In genomic region chr22:30424471-30425326, GRCh38 we compare ENCODE assay signal across 8 cellular contexts. TPM values are rescaled to one million over a fixed set of nuclear protein-coding genes. Genes with fewer than 3 reads are reported as not detected.
DNase-seq lines count a peak whose midpoint lies in the region; ATAC-seq, FAIRE-seq and TF ChIP-seq lines count a peak whose summit lies in the region.

No MANE protein-coding gene starts in this region.

- peak overlapping the region; percentile 92 to 97 (median 95) for H3K4me3 Mint-ChIP-seq in T-cell

- H3K4me3 ChIP-seq in A549 (peak overlapping the region; percentile 68), GM12864 (ENCODE audit: low read depth, low read length) (peak overlapping the region; percentile 62), esophagus squamous epithelium (peak overlapping the region; percentile 63 to 83 (median 70)), ovary (peak overlapping the region; percentile 55)

- 43% methylated on average over 21 of the region's 21 CpGs for WGBS in A549 (ENCODE audit: missing lambda C conversion rate)
- 28 to 36% methylated on average over 18 of the region's 21 CpGs for WGBS in esophagus squamous epithelium, 2 donors
- WGBS in ovary, 3 donors = 36 to 40% (median 39%) methylated on average over 21 of the region's 21 CpGs

- no peak for TF ChIP-seq EP300 in A549 (IDR thresholded peaks at IDR 0.05)
- no peak for TF ChIP-seq EP300 in ovary (IDR thresholded peaks at IDR 0.05)

- intact Hi-C loops in esophagus squamous epithelium (cut with DNase I) (loop anchor here (5.0 kb wide), 1 partner anchor 32 kb away; no protein-coding TSS in a partner anchor), ovary (cut with DNase I) (loop anchor here in 1 of 4 donors (10.0 kb wide), 1 partner anchor 170 kb away; the partner anchor contains the start of gene PES1)

- ATAC-seq in A549 (no peak), T-cell (replicated peaks in 1 of 4) (peak in 1 of 4 experiments; percentile 1), HG03571 (IDR thresholded peaks at IDR 0.05; ENCODE audit: unreplicated experiment) (no peak)

- peaks cover 55 to 61% (median 56%) of the 10 kb centered on the region in 3 donors for H3K4me1 Mint-ChIP-seq in T-cell

- H3K27me3 ChIP-seq in esophagus squamous epithelium (no peaks in the 10 kb centered on the region), ovary (no peaks in the 10 kb centered on the region)

- TF ChIP-seq CTCF in A549 (IDR thresholded peaks at IDR 0.05) (no peak), GM12864 (IDR thresholded peaks at IDR 0.05; ENCODE audit: low read depth, low read length, missing control alignments) (peak; percentile 27), esophagus squamous epithelium (IDR thresholded peaks at IDR 0.05) (peak in 2 of 6 experiments; percentile 7 to 35), ovary (IDR thresholded peaks at IDR 0.05) (peak in 1 of 3 donors; percentile 6)

- peaks cover 0 to 29% (median 0%) of the 10 kb centered on the region in 3 donors for H3K36me3 ChIP-seq in esophagus squamous epithelium
- no peaks in the 10 kb centered on the region for H3K36me3 ChIP-seq in ovary

- H3K36me3 Mint-ChIP-seq in T-cell = peaks cover 18% of the 10 kb centered on the region

- POLR2A ChIA-PET in A549 (lab: Yijun Ruan, JAX) (interaction anchor here (1.0 to 3.1 kb wide), 8 partner anchors 12 to 228 kb away, joined by 3 to 12 read pairs (median 4); partner anchors contain the start of genes CASTOR1, CCDC157, SEC14L2 and SF3A1), T-cell (lab: Charles Lee) (interaction anchor here (0.6 to 4.3 kb wide), 16 partner anchors 8 to 858 kb away, joined by 3 to 21 read pairs (median 4); partner anchors contain the start of gene SEC14L2 (in 2 of the 2))

- peak overlapping the region; percentile 90 for H3K4me2 ChIP-seq in A549

- CTCF ChIA-PET in A549 (lab: Yijun Ruan, JAX) = interaction anchor here (0.6 to 3.9 kb wide), 9 partner anchors 13 to 181 kb away, joined by 3 to 17 read pairs (median 5); partner anchors contain the start of gene CASTOR1
- CTCF ChIA-PET in T-cell (lab: Charles Lee) = interaction anchor here (0.6 to 2.7 kb wide), 24 partner anchors 8 to 866 kb away, joined by 3 to 12 read pairs (median 5); partner anchors contain the start of genes CASTOR1 (in 1 of the 2), CCDC157 (in 1 of the 2), RNF215 (in 1 of the 2) and SEC14L2 (in 1 of the 2)

- FAIRE-seq in A549 (lab: Jason Lieb, UNC) = no peak

- DNase-seq in A549 (ENCODE audit: low read depth in 1 of 2, low spot score in 1 of 2) = peak in 1 of 2 experiments; percentile 30
- DNase-seq in GM12864 (ENCODE audit: low read depth) = no peak
- DNase-seq in T-cell = peak in 7 of 34 experiments; percentile 11 to 38 (median 20)
- DNase-seq in esophagus squamous epithelium (lab: John Stamatoyannopoulos, UW) = no peak
- DNase-seq in ovary = peak in 1 of 5 donors; percentile 40
- no peak for DNase-seq in iPS-NIHi11 (ENCODE audit: low spot score)
- DNase-seq in NCI-H2196 treated with DMSO at 0.1 percent for 48 hours (lab: John Stamatoyannopoulos, UW; ENCODE audit: unreplicated experiment) = no peak

- H3K4me1 ChIP-seq in A549 (peaks cover 39% of the 10 kb centered on the region), esophagus squamous epithelium (peaks cover 48 to 73% (median 54%) of the 10 kb centered on the region in 3 donors), ovary (ENCODE audit: insufficient read depth) (peaks cover 6% of the 10 kb centered on the region)

- no peaks in the 10 kb centered on the region for H3K9me3 Mint-ChIP-seq in T-cell

- H3K27ac Mint-ChIP-seq in T-cell = peak overlapping the region; percentile 96 to 99

- no peaks in the 10 kb centered on the region for H3K9me3 ChIP-seq in A549
- H3K9me3 ChIP-seq in esophagus squamous epithelium = no peaks in the 10 kb centered on the region
- no peaks in the 10 kb centered on the region for H3K9me3 ChIP-seq in ovary

- no peaks in the 10 kb centered on the region for H3K27me3 Mint-ChIP-seq in T-cell

- no peak for TF ChIP-seq RAD21 in A549 (conservative IDR thresholded peaks at IDR 0.05 in 1 of 2, IDR thresholded peaks at IDR 0.05 in 1 of 2)

- TF ChIP-seq POLR2A in A549 (IDR thresholded peaks at IDR 0.05; ENCODE audit: low read length) = no peak
- TF ChIP-seq POLR2A in esophagus squamous epithelium (IDR thresholded peaks at IDR 0.05) = no peak
- no peak for TF ChIP-seq POLR2A in ovary (IDR thresholded peaks at IDR 0.05)

- peak overlapping the region; percentile 97 for H3K27ac ChIP-seq in A549
- peak overlapping the region; percentile 97 to 99 (median 98) for H3K27ac ChIP-seq in esophagus squamous epithelium
- H3K27ac ChIP-seq in ovary = peak overlapping the region; percentile 37 to 97

TF ChIP-seq in A549, 52 proteins besides CTCF, POLR2A, EP300 and RAD21:
- TF ChIP-seq, protein P1, sequence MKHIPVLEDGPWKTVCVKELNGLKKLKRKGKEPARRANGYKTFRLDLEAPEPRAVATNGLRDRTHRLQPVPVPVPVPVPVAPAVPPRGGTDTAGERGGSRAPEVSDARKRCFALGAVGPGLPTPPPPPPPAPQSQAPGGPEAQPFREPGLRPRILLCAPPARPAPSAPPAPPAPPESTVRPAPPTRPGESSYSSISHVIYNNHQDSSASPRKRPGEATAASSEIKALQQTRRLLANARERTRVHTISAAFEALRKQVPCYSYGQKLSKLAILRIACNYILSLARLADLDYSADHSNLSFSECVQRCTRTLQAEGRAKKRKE (CRISPR knock-in tag; IDR thresholded peaks at IDR 0.05; ENCODE audit: low read depth) = 0 out of 2 replicates have a peak, but pooled peaks have one; percentile 7
- TF ChIP-seq ZNF302 (CRISPR knock-in tag; IDR thresholded peaks at IDR 0.05) = no peak

RNA-seq across cellular contexts. Expression of gene MTFP1, which starts 0.9 kb away (rescaled TPM):
- polyA plus RNA-seq in A549 (2011; rRNA removed) (23.8 and 24.9 TPM in 2 replicates), A549 (2017; fragmentation: RNase III; extraction: RNeasy Plus Mini Kit Qiagen cat#74134 plus additional on column Dnase treatment) (50.3 to 52.5 TPM (median 52.0 TPM) in 3 replicates), ovary (1 to 10 TPM; 3.8 to 4.0 TPM)
- polyA plus RNA-seq in A549 (2012; cell fraction: cytosol; rRNA removed) = 63.0 and 82.2 TPM in 2 replicates
- 57.0 and 68.5 TPM in 2 replicates for polyA plus RNA-seq in A549 (2012; cell fraction: nucleus; rRNA removed)
- 14.3 and 14.9 TPM in 2 replicates for polyA minus RNA-seq in A549 (2011; rRNA and poly(A)+ RNA removed)
- total RNA-seq in T-cell (10 to 100 TPM; 22.7 to 59.2 (median 29.4) TPM), esophagus squamous epithelium (10 to 100 TPM; 15.9 to 21.2 (median 19.0) TPM), ovary (10 to 100 TPM in 1 of 7 donors, 1 to 10 TPM in 6; 1.7 to 10.9 (median 7.1) TPM)

RNA-seq across cellular contexts. Expression of gene SEC14L2, which starts 27.9 kb away (rescaled TPM):
- polyA plus RNA-seq in A549 (2011; rRNA removed) (12.5 and 12.8 TPM in 2 replicates), A549 (2017; fragmentation: RNase III; extraction: RNeasy Plus Mini Kit Qiagen cat#74134 plus additional on column Dnase treatment) (15.2 to 21.8 TPM (median 17.2 TPM) in 3 replicates), ovary (1 to 10 TPM; 2.5 to 8.2 TPM)
- 8.1 and 12.1 TPM in 2 replicates for polyA plus RNA-seq in A549 (2012; cell fraction: cytosol; rRNA removed)
- polyA plus RNA-seq in A549 (2012; cell fraction: nucleus; rRNA removed) = 14.0 and 14.9 TPM in 2 replicates
- 24.0 and 25.4 TPM in 2 replicates for polyA minus RNA-seq in A549 (2011; rRNA and poly(A)+ RNA removed)
- total RNA-seq in T-cell (10 to 100 TPM; 10.9 to 87.9 (median 15.8) TPM), esophagus squamous epithelium (10 to 100 TPM; 16.6 to 45.4 (median 28.2) TPM), ovary (10 to 100 TPM in 3 of 7 donors, 1 to 10 TPM in 4; 3.0 to 14.3 (median 9.0) TPM)

RNA-seq across cellular contexts. Expression of gene RNF215, which starts 37.5 kb away (rescaled TPM):
- polyA plus RNA-seq in A549 (2011; rRNA removed) (16.4 and 19.0 TPM in 2 replicates), A549 (2017; fragmentation: RNase III; extraction: RNeasy Plus Mini Kit Qiagen cat#74134 plus additional on column Dnase treatment) (18.4 to 23.5 TPM (median 19.5 TPM) in 3 replicates), ovary (10 to 100 TPM in 1 of 2 donors, 1 to 10 TPM in 1; 2.9 to 13.6 TPM)
- 17.3 and 20.9 TPM in 2 replicates for polyA plus RNA-seq in A549 (2012; cell fraction: cytosol; rRNA removed)
- polyA plus RNA-seq in A549 (2012; cell fraction: nucleus; rRNA removed) = 83.7 and 89.2 TPM in 2 replicates
- polyA minus RNA-seq in A549 (2011; rRNA and poly(A)+ RNA removed) = 33.8 and 36.3 TPM in 2 replicates
- total RNA-seq in T-cell (1 to 10 TPM; 6.2 to 8.4 (median 6.3) TPM), esophagus squamous epithelium (1 to 10 TPM; 2.3 to 8.4 (median 3.9) TPM), ovary (10 to 100 TPM in 5 of 7 donors, 1 to 10 TPM in 2; 6.1 to 26.1 (median 15.4) TPM)

RNA-seq across cellular contexts. Expression of gene SEC14L3, which starts 47.1 kb away (rescaled TPM):
- polyA plus RNA-seq in A549 (2011; rRNA removed) (0.05 TPM in 1 of 2 replicates, not detected in the other), A549 (2017; fragmentation: RNase III; extraction: RNeasy Plus Mini Kit Qiagen cat#74134 plus additional on column Dnase treatment) (0.04 TPM in 1 of 3 replicates, not detected in the others), ovary (not detected)
- polyA plus RNA-seq in A549 (2012; cell fraction: cytosol; rRNA removed) = not detected in 2 replicates
- 0.05 TPM in 1 of 2 replicates, not detected in the other for polyA plus RNA-seq in A549 (2012; cell fraction: nucleus; rRNA removed)
- polyA minus RNA-seq in A549 (2011; rRNA and poly(A)+ RNA removed) = not detected in 2 replicates
- total RNA-seq in T-cell (not detected), esophagus squamous epithelium (under 1 TPM in 1 of 4 donors, not detected in 3; 0.19 TPM), ovary (not detected)
